Comparison of ENCODE assay signal across 17 cellular contexts in genomic region chr5:35417040-35417439, GRCh38.
A peak's percentile ranks its signal among the peaks of the same experiment; 100 is the strongest.
DNase-seq lines count a peak whose midpoint lies in the region; ATAC-seq and TF ChIP-seq lines count a peak whose summit lies in the region.
"Had no signal": no experiment of that assay in that cellular context is flagged by ENCODE, and none has a peak within 500 bp of the region (broad histone marks: within the 10 kb centered on the region; RNA-seq: fewer than 3 reads in every experiment).

No MANE protein-coding gene starts in this region.

- H3K36me3 ChIP-seq in hepatocyte (replicated peaks; ENCODE audit: insufficient read depth, low read depth): no peaks in the 10 kb centered on the region
- no peaks in the 10 kb centered on the region for H3K36me3 ChIP-seq in right lobe of liver
- H3K36me3 ChIP-seq: HAP-1 had no signal

- 84% methylated on average over 4 of the region's 4 CpGs for WGBS in hepatocyte (ENCODE audit: low lambda C conversion rate, missing lambda C conversion rate)
- 20% methylated on average over 4 of the region's 4 CpGs for WGBS in right lobe of liver (ENCODE audit: insufficient coverage, low coverage, low lambda C conversion rate, missing lambda C conversion rate)

- intact Hi-C loops in right lobe of liver (cut with DNase I): no loop called here

- H3K9me3 ChIP-seq in hepatocyte (ENCODE audit: low read depth) (no peaks in the 10 kb centered on the region), right lobe of liver (no peaks in the 10 kb centered on the region)
- H3K9me3 ChIP-seq: HAP-1 had no signal

- DNase-seq in DMS53 (lab: John Stamatoyannopoulos, UW) (peak; percentile 2), DMS53 treated with DMSO at 0.1 percent for 48 hours (lab: John Stamatoyannopoulos, UW; ENCODE audit: unreplicated experiment) (no peak), NCI-H774 (lab: John Stamatoyannopoulos, UW) (peak; percentile 59), hepatocyte (ENCODE audit: low spot score) (no peak), right lobe of liver (no peak), immature natural killer cell (no peak), NCI-H2227 (lab: John Stamatoyannopoulos, UW; ENCODE audit: unreplicated experiment) (no peak), HT-29 (ENCODE audit: low spot score) (no peak)
- DNase-seq: CD8-positive, alpha-beta T cell; COR-L47; DMS153; GF-D8; HFFc6 had no signal

- H3K4me3 Mint-ChIP-seq in immature natural killer cell: no peak overlapping the region
- H3K4me3 Mint-ChIP-seq: CD14-positive monocyte; CD8-positive, alpha-beta T cell; HFFc6 had no signal

- H3K79me2 ChIP-seq in hepatocyte: no peaks in the 10 kb centered on the region

- peaks cover 0 to 4% (median under 1%) of the 10 kb centered on the region in 6 donors for H3K9me3 Mint-ChIP-seq in immature natural killer cell
- H3K9me3 Mint-ChIP-seq: HFFc6 had no signal

- H3K4me2 ChIP-seq in hepatocyte: peak overlapping the region; percentile 42

- H4K20me1 ChIP-seq in hepatocyte (ENCODE audit: insufficient read depth, poor library complexity, severe bottlenecking): no peaks in the 10 kb centered on the region

- TF ChIP-seq CTCF in hepatocyte (IDR thresholded peaks at IDR 0.05; ENCODE audit: poor library complexity): no peak
- TF ChIP-seq CTCF in right lobe of liver (IDR thresholded peaks at IDR 0.05): no peak

- no peaks in the 10 kb centered on the region for H3K9me2 ChIP-seq in hepatocyte (replicated peaks; ENCODE audit: insufficient read depth)

- H3K4me1 ChIP-seq in hepatocyte (ENCODE audit: insufficient read depth) (peaks cover 10% of the 10 kb centered on the region), right lobe of liver (peaks cover 0 to 27% (median 10%) of the 10 kb centered on the region in 4 donors)
- H3K4me1 ChIP-seq: HAP-1 had no signal

- H3K4me3 ChIP-seq in hepatocyte: no peak overlapping the region
- H3K4me3 ChIP-seq in right lobe of liver: peak overlapping the region in 1 of 3 donors; percentile 12
- H3K4me3 ChIP-seq: HAP-1 had no signal

- peaks cover 0 to 4% (median 2%) of the 10 kb centered on the region in 3 donors for H3K27me3 Mint-ChIP-seq in immature natural killer cell (ENCODE audit: low read depth in 3 of 3)

- no peak overlapping the region for H3K27ac Mint-ChIP-seq in immature natural killer cell
- H3K27ac Mint-ChIP-seq: CD14-positive monocyte; CD8-positive, alpha-beta T cell; HFFc6 had no signal

- peak; percentile 63 to 77 (median 70) for ATAC-seq in right lobe of liver
- ATAC-seq: CD8-positive, alpha-beta T cell had no signal

- no peaks in the 10 kb centered on the region for H3K4me1 Mint-ChIP-seq in immature natural killer cell

- no peak for TF ChIP-seq POLR2A in right lobe of liver (IDR thresholded peaks at IDR 0.05)

- H2AFZ ChIP-seq in hepatocyte: no peak overlapping the region

- H3K36me3 Mint-ChIP-seq in immature natural killer cell: no peaks in the 10 kb centered on the region
- H3K36me3 Mint-ChIP-seq: CD8-positive, alpha-beta T cell had no signal

- H3K27me3 ChIP-seq in hepatocyte (no peaks in the 10 kb centered on the region), right lobe of liver (no peaks in the 10 kb centered on the region)

- peak overlapping the region; percentile 37 for H3K27ac ChIP-seq in hepatocyte
- peak overlapping the region; percentile 41 to 79 (median 52) for H3K27ac ChIP-seq in right lobe of liver
- H3K27ac ChIP-seq: 22Rv1, HL-60 had no signal

Comparison
In these comparisons a context has a peak if more than half of its experiments do, and no peak if none do; other contexts are left out.
1. DNase-seq: peak in DMS53 (single experiment) and NCI-H774 (single experiment); none in DMS53 treated with DMSO at 0.1 percent for 48 hours (single experiment), hepatocyte (single experiment), right lobe of liver (0 of 3), immature natural killer cell (0 of 3), NCI-H2227 (single experiment) and HT-29 (single experiment).